In genomic region chr20:2101057-2101934, GRCh38 we compare ENCODE assay signal across 8 cellular contexts. TPM values are rescaled to one million over a fixed set of nuclear protein-coding genes. Genes with fewer than 3 reads are reported as not detected.
A peak's percentile ranks its signal among the peaks of the same experiment; 100 is the strongest.
DNase-seq lines count a peak whose midpoint lies in the region; ATAC-seq, FAIRE-seq and TF ChIP-seq lines count a peak whose summit lies in the region.

Gene STK35, plus strand, starts transcription at chr20:2101827. Its CDS starts 55 bp downstream, at chr20:2101882.

- H3K9me3 ChIP-seq in gastroesophageal sphincter (no peaks in the 10 kb centered on the region), pancreas (no peaks in the 10 kb centered on the region)

- H3K36me3 ChIP-seq in gastroesophageal sphincter (no peaks in the 10 kb centered on the region), pancreas (no peaks in the 10 kb centered on the region)

- H3K27me3 Mint-ChIP-seq in activated T-helper 2 cell treated with anti-CD3 and anti-CD28 coated beads, Interferon-gamma antibody, Interleukin-2, Interleukin-4, amounts not matched to agents 10 μg/mL and 5 μg/mL and 100 μg/mL, durations not matched to agents 14 hours and 24 hours and 36 hours (ENCODE audit: low read depth): peaks cover 1% of the 10 kb centered on the region

- H3K4me3 Mint-ChIP-seq in activated T-helper 2 cell treated with anti-CD3 and anti-CD28 coated beads, Interferon-gamma antibody, Interleukin-2, Interleukin-4, amounts not matched to agents 10 μg/mL and 5 μg/mL and 100 μg/mL, durations not matched to agents 14 hours and 24 hours and 36 hours (ENCODE audit: low read depth): peak within 1 kb of the TSS; percentile 93

- TF ChIP-seq POLR2A in gastroesophageal sphincter (IDR thresholded peaks at IDR 0.05): no peak

- H3K27ac ChIP-seq in gastroesophageal sphincter (peak within 1 kb of the TSS; percentile 79 to 99 (median 98)), pancreas (peak within 1 kb of the TSS; percentile 99 to 100 (median 100))

- TF ChIP-seq CTCF in gastroesophageal sphincter (IDR thresholded peaks at IDR 0.05): peak in 1 of 4 experiments; percentile 20
- no peak for TF ChIP-seq CTCF in pancreas (IDR thresholded peaks at IDR 0.05)

- H3K9me3 Mint-ChIP-seq in activated T-helper 2 cell treated with anti-CD3 and anti-CD28 coated beads, Interferon-gamma antibody, Interleukin-2, Interleukin-4, amounts not matched to agents 10 μg/mL and 5 μg/mL and 100 μg/mL, durations not matched to agents 14 hours and 24 hours and 36 hours: no peaks in the 10 kb centered on the region

- H3K4me1 Mint-ChIP-seq in activated T-helper 2 cell treated with anti-CD3 and anti-CD28 coated beads, Interferon-gamma antibody, Interleukin-2, Interleukin-4, amounts not matched to agents 10 μg/mL and 5 μg/mL and 100 μg/mL, durations not matched to agents 14 hours and 24 hours and 36 hours (ENCODE audit: low read depth): peaks cover 32% of the 10 kb centered on the region

- no peak for TF ChIP-seq EP300 in gastroesophageal sphincter (IDR thresholded peaks at IDR 0.05)

- intact Hi-C loops in activated T-helper 2 cell treated with anti-CD3 and anti-CD28 coated beads, Interferon-gamma antibody, Interleukin-2, Interleukin-4, amounts not matched to agents 10 μg/mL and 5 μg/mL and 100 μg/mL, durations not matched to agents 14 hours and 24 hours and 36 hours (cut with micrococcal nuclease): loop anchor here (10.0 kb wide), 1 partner anchor 776 kb away; the partner anchor contains the start of gene SDCBP2
- intact Hi-C loops in pancreas (cut with DNase I): no loop called here

- peak within 1 kb of the TSS; percentile 62 to 86 for H3K4me3 ChIP-seq in gastroesophageal sphincter
- peak within 1 kb of the TSS; percentile 91 to 95 (median 94) for H3K4me3 ChIP-seq in pancreas

- ATAC-seq in GM19468 (IDR thresholded peaks at IDR 0.05; ENCODE audit: extremely low read depth, unreplicated experiment) (peak; percentile 9), HG03558 (IDR thresholded peaks at IDR 0.05; ENCODE audit: extremely low read depth, unreplicated experiment) (peak; percentile 32), gastroesophageal sphincter (peak; percentile 69), pancreas (peak; percentile 67 to 77 (median 73))

- FAIRE-seq in pancreas (lab: Jason Lieb, UNC) (no peak), frontal cortex (lab: Jason Lieb, UNC) (no peak)

- peak; percentile 87 for DNase-seq in D341Med (ENCODE audit: low spot score)
- peak; percentile 26 for DNase-seq in NCI-H82 treated with DMSO at 0.1 percent for 48 hours (lab: John Stamatoyannopoulos, UW; ENCODE audit: unreplicated experiment)
- peak; percentile 66 for DNase-seq in activated T-helper 2 cell treated with anti-CD3 and anti-CD28 coated beads, Interferon-gamma antibody, Interleukin-2, Interleukin-4, amounts not matched to agents 10 μg/mL and 5 μg/mL and 100 μg/mL, durations not matched to agents 14 hours and 24 hours and 36 hours (ENCODE audit: low spot score)
- DNase-seq in pancreas: peak in 2 of 6 donors; percentile 86
- DNase-seq in frontal cortex (ENCODE audit: low spot score in 2 of 2): no peak

- H3K27me3 ChIP-seq in gastroesophageal sphincter (no peaks in the 10 kb centered on the region), pancreas (no peaks in the 10 kb centered on the region)

- peaks cover 24% of the 10 kb centered on the region for H3K36me3 Mint-ChIP-seq in activated T-helper 2 cell treated with anti-CD3 and anti-CD28 coated beads, Interferon-gamma antibody, Interleukin-2, Interleukin-4, amounts not matched to agents 10 μg/mL and 5 μg/mL and 100 μg/mL, durations not matched to agents 14 hours and 24 hours and 36 hours (ENCODE audit: low read depth)

- peak within 1 kb of the TSS; percentile 100 for H3K27ac Mint-ChIP-seq in activated T-helper 2 cell treated with anti-CD3 and anti-CD28 coated beads, Interferon-gamma antibody, Interleukin-2, Interleukin-4, amounts not matched to agents 10 μg/mL and 5 μg/mL and 100 μg/mL, durations not matched to agents 14 hours and 24 hours and 36 hours

- H3K4me1 ChIP-seq in gastroesophageal sphincter (peaks cover 3 to 38% (median 24%) of the 10 kb centered on the region in 3 donors), pancreas (peaks cover 8 to 20% (median 17%) of the 10 kb centered on the region in 3 donors)

- WGBS in gastroesophageal sphincter (ENCODE audit: low coverage in 1 of 2), 2 donors: 0 to 4% methylated on average over 4 to 15 of the region's 40 CpGs
- 1% methylated on average over 40 of the region's 40 CpGs for WGBS in pancreas, 2 donors

RNA-seq across cellular contexts. Expression of gene STK35, which starts in this region (rescaled TPM):
- 18.9 and 20.4 TPM in 2 replicates for total RNA-seq in activated T-helper 2 cell treated with anti-CD3 and anti-CD28 coated beads, Interferon-gamma antibody, Interleukin-2, Interleukin-4, amounts not matched to agents 10 μg/mL and 5 μg/mL and 100 μg/mL, durations not matched to agents 14 hours and 24 hours and 36 hours
- 10 to 100 TPM; 18.3 to 24.6 (median 20.4) TPM for total RNA-seq in gastroesophageal sphincter
- total RNA-seq in pancreas: 10 to 100 TPM in 1 of 6 donors, 1 to 10 TPM in 5; 5.0 to 10.7 (median 6.1) TPM
- polyA plus RNA-seq in pancreas: 1 to 10 TPM; 3.5 to 4.6 TPM
- 9.8 TPM for total RNA-seq in frontal cortex

Comparison
In these comparisons a context has a peak if more than half of its experiments do, and no peak if none do; other contexts are left out.
1. DNase-seq: peak in D341Med (single experiment), NCI-H82 treated with DMSO at 0.1 percent for 48 hours (single experiment) and activated T-helper 2 cell treated with anti-CD3 and anti-CD28 coated beads, Interferon-gamma antibody, Interleukin-2, Interleukin-4, amounts not matched to agents 10 μg/mL and 5 μg/mL and 100 μg/mL, durations not matched to agents 14 hours and 24 hours and 36 hours (single experiment); none in frontal cortex (0 of 2).
2. ATAC-seq: peak in every context shown above with its lines; median percentile 73 in pancreas; 69 in gastroesophageal sphincter; 32 in HG03558; 9 in GM19468.